Comparison of ENCODE assay signal across 33 cellular contexts in the genomic region with DNA sequence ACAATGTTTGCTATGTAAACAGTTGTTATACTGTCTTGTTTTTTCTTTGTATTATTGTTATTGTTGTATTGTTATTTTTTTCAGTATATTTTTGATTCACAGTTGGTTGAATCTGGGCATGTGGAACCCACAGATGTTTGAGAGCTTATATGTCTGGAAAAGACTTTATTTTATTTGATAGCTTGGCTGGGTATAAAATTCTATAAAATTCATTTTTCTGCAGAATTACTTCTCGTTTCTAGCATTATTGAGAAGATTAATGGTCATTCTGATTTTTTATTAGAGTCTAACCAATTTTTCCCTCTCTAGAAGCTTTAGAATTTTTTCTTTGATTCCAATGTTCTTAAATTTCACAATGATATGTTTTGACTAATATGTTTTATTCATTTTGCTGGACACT.
"Had no signal": no experiment of that assay in that cellular context is flagged by ENCODE, and none has a peak within 500 bp of the region (broad histone marks: within the 10 kb centered on the region; RNA-seq: fewer than 3 reads in every experiment).

No MANE protein-coding gene starts in this region.

- H3K27me3 ChIP-seq: body of pancreas, brain microvascular endothelial cell, breast epithelium had no signal

- H3K27ac ChIP-seq: body of pancreas, brain microvascular endothelial cell, breast epithelium, WERI-Rb-1 had no signal

- H3K36me3 ChIP-seq: brain microvascular endothelial cell, breast epithelium, WERI-Rb-1 had no signal

- DNase-seq: activated CD4-positive, alpha-beta memory T cell treated with anti-CD3 and anti-CD28 coated beads for 36 hours; activated CD4-positive, alpha-beta T cell treated with anti-CD3 and anti-CD28 coated beads for 4 hours; activated CD4-positive, alpha-beta T cell treated with anti-CD3 and anti-CD28 coated beads, Interleukin-2, amount 50 U/mL, for 1 hour; activated CD4-positive, alpha-beta T cell treated with anti-CD3 and anti-CD28 coated beads, Interleukin-2, amount 50 U/mL, for 4 hours; activated CD4-positive, CD25-positive, alpha-beta regulatory T cell; activated CD8-positive, alpha-beta memory T cell treated with anti-CD3 and anti-CD28 coated beads, Interleukin-2, amount 50 U/mL, for 4 hours; activated CD8-positive, alpha-beta T cell treated with anti-CD3 and anti-CD28 coated beads for 36 hours; activated effector memory CD4-positive, alpha-beta T cell treated with anti-CD3 and anti-CD28 coated beads, Interleukin-2, amount 50 U/mL, for 16 hours; activated gamma-delta T cell treated with Interleukin-2 at 50 U/mL for 16 hours; activated naive CD4-positive, alpha-beta T cell; activated naive CD4-positive, alpha-beta T cell treated with anti-CD3 and anti-CD28 coated beads for 36 hours; activated naive CD4-positive, alpha-beta T cell treated with anti-CD3 and anti-CD28 coated beads, Interleukin-2, amount 50 U/mL, for 16 hours; activated naive CD8-positive, alpha-beta T cell treated with anti-CD3 and anti-CD28 coated beads for 36 hours; activated T-cell treated with anti-CD3 and anti-CD28 coated beads for 4 hours; activated T-cell treated with anti-CD3 and anti-CD28 coated beads, Interleukin-2, amount 50 U/mL, for 1 hour; activated T-cell treated with anti-CD3 and anti-CD28 coated beads, Interleukin-2, amount 50 U/mL, for 4 hours; activated T-cell treated with anti-CD3 and anti-CD28 coated beads, Interleukin-2, amount 50 U/mL, for 72 hours; amygdala; aorta; body of pancreas; brain microvascular endothelial cell; central memory CD4-positive, alpha-beta T cell; T-helper 1 cell; T-helper 2 cell; T-helper 9 cell; WERI-Rb-1 had no signal

- ATAC-seq: activated CD4-positive, CD25-positive, alpha-beta regulatory T cell treated with anti-CD3 and anti-CD28 coated beads, Interleukin-2, amount 50 U/mL, for 24 hours; activated CD8-positive, alpha-beta T cell treated with anti-CD3 and anti-CD28 coated beads for 36 hours; activated naive CD4-positive, alpha-beta T cell treated with anti-CD3 and anti-CD28 coated beads, Interleukin-2, amount 50 U/mL, for 72 hours; activated T-cell treated with anti-CD3 and anti-CD28 coated beads, Interleukin-2, amount 50 U/mL, for 4 hours; activated T-cell treated with anti-CD3 and anti-CD28 coated beads, Interleukin-2, amount 50 U/mL, for 72 hours; activated T-helper 17 cell treated with anti-CD3 and anti-CD28 coated beads, Interleukin-2, amount 50 U/mL, for 72 hours; body of pancreas; WTC11 had no signal

- FAIRE-seq: astrocyte, TTC549 had no signal

- H3K4me3 ChIP-seq: body of pancreas, breast epithelium had no signal

- H3K4me1 ChIP-seq: body of pancreas, breast epithelium had no signal
